Comparison of ENCODE assay signal across 14 cellular contexts in genomic region chr9:20873240-20873860, GRCh38.
DNase-seq lines count a peak whose midpoint lies in the region; ATAC-seq, FAIRE-seq and TF ChIP-seq lines count a peak whose summit lies in the region.
"Had no signal": no experiment of that assay in that cellular context is flagged by ENCODE, and none has a peak within 500 bp of the region (broad histone marks: within the 10 kb centered on the region; RNA-seq: fewer than 3 reads in every experiment).

No MANE protein-coding gene starts in this region.

- no peak for TF ChIP-seq POLR2A in GM12892 (IDR thresholded peaks at IDR 0.05; ENCODE audit: low read depth, low read length)

- DNase-seq in GM12892 (ENCODE audit: insufficient read length) (no peak), RCC 7860 (ENCODE audit: low spot score) (peak; percentile 64), fibroblast of mammary gland (ENCODE audit: low read depth) (peak; percentile 69), skeletal muscle cell (ENCODE audit: low read depth) (peak; percentile 39), omental fat pad (ENCODE audit: low spot score) (no peak), T-helper 2 cell (no peak), DMS53 (lab: John Stamatoyannopoulos, UW) (no peak)
- DNase-seq: activated naive CD8-positive, alpha-beta T cell treated with anti-CD3 and anti-CD28 coated beads, Interleukin-2, amount 10 ng/mL, durations not matched to agents 7 days and 5 days; activated T-cell treated with anti-CD3 and anti-CD28 coated beads for 4 hours; CD4-positive, CD25-positive, alpha-beta regulatory T cell; NCI-H146; stimulated activated CD4-positive, alpha-beta T cell treated with anti-CD3 and anti-CD28 coated beads, Interleukin-4, amount 100 ng/mL, for 1 hour; stimulated activated naive CD8-positive, alpha-beta T cell treated with anti-CD3 and anti-CD28 coated beads, Interleukin-15, Interleukin-2, amounts not matched to agents 100 U/mL and 50 U/mL, for 24 hours had no signal

- FAIRE-seq in GM12892 (lab: Jason Lieb, UNC) (peak; percentile 21), RCC 7860 (lab: Jason Lieb, UNC) (peak; percentile 80)

- TF ChIP-seq CTCF in fibroblast of mammary gland (conservative IDR thresholded peaks at IDR 0.05; ENCODE audit: control insufficient read depth, insufficient read depth, low read depth, low read length), result no peak
- no peak for TF ChIP-seq CTCF in omental fat pad (IDR thresholded peaks at IDR 0.05)

- H3K4me3 ChIP-seq in fibroblast of mammary gland (ENCODE audit: control insufficient read depth, low read depth, low read length), result no peak overlapping the region
- no peak overlapping the region for H3K4me3 ChIP-seq in skeletal muscle cell (ENCODE audit: low read depth, low read length)

- ATAC-seq in omental fat pad (ENCODE audit: low FRiP score), result no peak
- ATAC-seq in GM19452 (IDR thresholded peaks at IDR 0.05; ENCODE audit: unreplicated experiment), result no peak

Comparison
In these comparisons a context has a peak if more than half of its experiments do, and no peak if none do; other contexts are left out.
1. DNase-seq: peak in RCC 7860 (single experiment), fibroblast of mammary gland (single experiment) and skeletal muscle cell (single experiment); none in GM12892 (single experiment), omental fat pad (single experiment), T-helper 2 cell (0 of 5) and DMS53 (single experiment).